9 cellular contexts compared by ENCODE assay signal in genomic region chr18:54607213-54607934, GRCh38. TPM values are rescaled to one million over a fixed set of nuclear protein-coding genes. Genes with fewer than 3 reads are reported as not detected.
A peak's percentile ranks its signal among the peaks of the same experiment; 100 is the strongest.
DNase-seq lines count a peak whose midpoint lies in the region; ATAC-seq, FAIRE-seq and TF ChIP-seq lines count a peak whose summit lies in the region.
"Had no signal": no experiment of that assay in that cellular context is flagged by ENCODE, and none has a peak within 500 bp of the region (broad histone marks: within the 10 kb centered on the region; RNA-seq: fewer than 3 reads in every experiment).

No MANE protein-coding gene starts in this region.

- no peak overlapping the region for H3K4me3 Mint-ChIP-seq in progenitor cell of endocrine pancreas (ENCODE audit: low read depth)

- H3K27ac Mint-ChIP-seq in progenitor cell of endocrine pancreas: peak overlapping the region; percentile 79

- H3K36me3 Mint-ChIP-seq in progenitor cell of endocrine pancreas (ENCODE audit: insufficient read depth): no peaks in the 10 kb centered on the region

- peaks cover 16% of the 10 kb centered on the region for H3K4me1 Mint-ChIP-seq in progenitor cell of endocrine pancreas (ENCODE audit: low read depth)

- no peak for TF ChIP-seq POLR2A in H54 (IDR thresholded peaks at IDR 0.05; ENCODE audit: low read depth, low read length)

- no peaks in the 10 kb centered on the region for H3K27me3 Mint-ChIP-seq in progenitor cell of endocrine pancreas

- no peak for DNase-seq in H54 (ENCODE audit: insufficient read length, low spot score)
- peak; percentile 73 for DNase-seq in NCI-H748 (lab: John Stamatoyannopoulos, UW; ENCODE audit: unreplicated experiment)
- no peak for DNase-seq in progenitor cell of endocrine pancreas (ENCODE audit: low spot score, unreplicated experiment)
- no peak for DNase-seq in stimulated activated CD4-positive, alpha-beta T cell treated with anti-CD3 and anti-CD28 coated beads, Interleukin-2, amount 100 ng/mL, for 24 hours
- DNase-seq in posterior cingulate gyrus: no peak
- no peak for DNase-seq in amniotic stem cell (lab: John Stamatoyannopoulos, UW)
- DNase-seq: NCI-H524 treated with DMSO at 0.1 percent for 48 hours had no signal

- H3K9me3 Mint-ChIP-seq in progenitor cell of endocrine pancreas (ENCODE audit: low read depth): no peaks in the 10 kb centered on the region

- no peak for TF ChIP-seq CTCF in progenitor cell of endocrine pancreas (IDR thresholded peaks at IDR 0.05; ENCODE audit: unreplicated experiment)

- peak; percentile 45 for FAIRE-seq in H54 (lab: Jason Lieb, UNC)

- intact Hi-C loops in posterior cingulate gyrus (cut with DNase I): no loop called here

- ATAC-seq in esophagus mucosa (peak; percentile 96), GM19324 (IDR thresholded peaks at IDR 0.05; ENCODE audit: low FRiP score, unreplicated experiment) (no peak)

RNA-seq across cellular contexts. Expression of gene DYNAP, which starts 16.3 kb away (rescaled TPM):
- 26.2 TPM for total RNA-seq in esophagus mucosa
- total RNA-seq in progenitor cell of endocrine pancreas: not detected in 2 replicates

Comparison
In these comparisons a context has a peak if more than half of its experiments do, and no peak if none do; other contexts are left out.
1. RNA of gene DYNAP, which starts 16.3 kb away (total RNA-seq): 26.2 TPM in esophagus mucosa (single experiment); not detected in progenitor cell of endocrine pancreas; every median in the first group is over 10 times any median in the second.